8 cellular contexts compared by ENCODE assay signal in genomic region chr3:185959609-185960517, GRCh38. TPM values are rescaled to one million over a fixed set of nuclear protein-coding genes. Genes with fewer than 3 reads are reported as not detected.
A peak's percentile ranks its signal among the peaks of the same experiment; 100 is the strongest.
DNase-seq lines count a peak whose midpoint lies in the region; ATAC-seq and TF ChIP-seq lines count a peak whose summit lies in the region.

No MANE protein-coding gene starts in this region.

- TF ChIP-seq CTCF in left lung (IDR thresholded peaks at IDR 0.05) (no peak), endodermal cell (conservative IDR thresholded peaks at IDR 0.05) (no peak)

- H3K4me1 Mint-ChIP-seq in endodermal cell = peaks cover 9% of the 10 kb centered on the region

- no peaks in the 10 kb centered on the region for H3K36me3 ChIP-seq in adipocyte (ENCODE audit: control insufficient read depth, insufficient read depth, low read length, severe bottlenecking)
- H3K36me3 ChIP-seq in left lung = no peaks in the 10 kb centered on the region
- no peaks in the 10 kb centered on the region for H3K36me3 ChIP-seq in endodermal cell (ENCODE audit: control insufficient read depth, insufficient read depth, low read length)

- H3K9ac ChIP-seq in adipocyte (ENCODE audit: low read length) (peak overlapping the region; percentile 90), endodermal cell (ENCODE audit: extremely low read depth, low read length, poor library complexity, severe bottlenecking) (no peak overlapping the region)

- H3K27ac ChIP-seq in left lung = peak overlapping the region; percentile 70 to 77
- no peak overlapping the region for H3K27ac ChIP-seq in endodermal cell (ENCODE audit: low read depth, low read length)

- H3K27me3 Mint-ChIP-seq in endodermal cell (ENCODE audit: insufficient read depth) = no peaks in the 10 kb centered on the region

- intact Hi-C loops in left lung (cut with DNase I) = no loop called here

- no peaks in the 10 kb centered on the region for H3K36me3 Mint-ChIP-seq in endodermal cell (ENCODE audit: low read depth)

- H3K27me3 ChIP-seq in adipocyte (replicated peaks; ENCODE audit: control insufficient read depth, insufficient read depth, low read length) (no peaks in the 10 kb centered on the region), left lung (no peaks in the 10 kb centered on the region), endodermal cell (ENCODE audit: control insufficient read depth, insufficient read depth, low read length, poor library complexity, severe bottlenecking) (no peaks in the 10 kb centered on the region)

- H3K4me3 ChIP-seq in adipocyte (ENCODE audit: low read length) (peak overlapping the region; percentile 77), left lung (peak overlapping the region in 1 of 2 donors; percentile 19), endodermal cell (ENCODE audit: low read length) (no peak overlapping the region)

- H3K4me1 ChIP-seq in adipocyte (ENCODE audit: control insufficient read depth, insufficient read depth, low read length) = peaks cover 22% of the 10 kb centered on the region
- H3K4me1 ChIP-seq in left lung = peaks cover 0 to 10% of the 10 kb centered on the region in 2 donors
- H3K4me1 ChIP-seq in endodermal cell (ENCODE audit: control insufficient read depth, insufficient read depth, low read length) = no peaks in the 10 kb centered on the region

- 83 to 91% methylated on average over 3 to 5 of the region's 5 CpGs for WGBS in endodermal cell (ENCODE audit: insufficient coverage in 1 of 2, insufficient read length in 1 of 2), 2 experiments

- H3K9me3 Mint-ChIP-seq in endodermal cell = no peaks in the 10 kb centered on the region

- no peak overlapping the region for H3K27ac Mint-ChIP-seq in endodermal cell

- no peak overlapping the region for H3K4me3 Mint-ChIP-seq in endodermal cell

- H3K9me3 ChIP-seq in adipocyte (ENCODE audit: control insufficient read depth, low read length) = no peaks in the 10 kb centered on the region
- no peaks in the 10 kb centered on the region for H3K9me3 ChIP-seq in left lung
- H3K9me3 ChIP-seq in endodermal cell (ENCODE audit: control insufficient read depth, low read length) = no peaks in the 10 kb centered on the region

- DNase-seq in AG08396 (ENCODE audit: low spot score) (peak; percentile 32), HT1080 (ENCODE audit: low read depth) (peak; percentile 93), adipocyte (ENCODE audit: low read depth) (peak; percentile 88), left lung (no peak), mesenteric fat pad (ENCODE audit: low spot score) (no peak), endodermal cell (no peak)

- ATAC-seq in left lung (peak; percentile 92), HG02884 (IDR thresholded peaks at IDR 0.05; ENCODE audit: unreplicated experiment) (no peak), GM21576 (IDR thresholded peaks at IDR 0.05; ENCODE audit: unreplicated experiment) (no peak)

RNA-seq across cellular contexts. Expression of gene TRA2B, which starts 22.0 kb away (rescaled TPM):
- 427 and 535 TPM in 2 replicates for total RNA-seq in HT1080 (2014; rRNA removed; shearing (Covaris generic))
- polyA plus RNA-seq in HT1080 (2015; cell fraction: cytosol; rRNA removed) = 207 and 262 TPM in 2 replicates
- polyA plus RNA-seq in HT1080 (2015; cell fraction: nucleus; rRNA removed) = 549 and 852 TPM in 2 replicates
- total RNA-seq in left lung (100 to 1,000 TPM in 1 of 2 donors, 10 to 100 TPM in 1; 86.0 to 124 TPM), mesenteric fat pad (117 TPM), endodermal cell (100 to 1,000 TPM; 222 to 230 TPM)
- polyA plus RNA-seq in endodermal cell (2013, experiment 1 of 2) = 259 TPM
- polyA plus RNA-seq in endodermal cell (2013, experiment 2 of 2) = 232 TPM

Comparison
In these comparisons a context has a peak if more than half of its experiments do, and no peak if none do; other contexts are left out.
1. DNase-seq: peak in AG08396 (single experiment), HT1080 (single experiment) and adipocyte (single experiment); none in left lung (0 of 2), mesenteric fat pad (single experiment) and endodermal cell (single experiment).